In the genomic region with DNA sequence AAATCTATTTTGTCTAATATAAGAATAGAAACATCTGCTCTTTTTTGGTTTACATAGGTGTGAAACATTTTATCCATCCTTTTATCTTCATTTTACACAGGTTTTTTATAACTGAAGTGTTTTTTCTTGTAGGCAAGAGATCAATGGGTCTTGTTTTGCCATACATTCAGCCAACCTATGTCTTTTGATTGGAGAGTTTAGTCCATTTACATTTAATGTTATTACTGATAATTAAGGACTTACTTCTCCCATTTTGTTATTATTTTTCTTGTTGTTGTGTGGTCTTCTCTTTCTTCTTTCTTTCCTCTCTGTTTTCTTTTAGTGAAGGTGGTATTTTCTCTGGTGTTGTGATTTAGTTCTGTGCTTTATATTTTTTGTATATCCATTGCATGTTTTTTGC, we compare ENCODE assay signal across 34 cellular contexts.
"Had no signal": no experiment of that assay in that cellular context is flagged by ENCODE, and none has a peak within 500 bp of the region (broad histone marks: within the 10 kb centered on the region; RNA-seq: fewer than 3 reads in every experiment).

No MANE protein-coding gene starts in this region.

- H3K36me3 ChIP-seq: MG63 had no signal

- H3K9me3 ChIP-seq: MG63 had no signal

- H3K27me3 ChIP-seq: MG63 had no signal

- H3K4me3 ChIP-seq: MG63 had no signal

- DNase-seq: Karpas-422, Kasumi-1, MG63, MM.1S, MV-4-11, NCI-H1048, NCI-H1092, NCI-H1092 treated with DMSO at 0.1 percent for 48 hours, NCI-H1105, NCI-H1105 treated with DMSO at 0.1 percent for 48 hours, NCI-H1417, NCI-H1417 treated with DMSO at 0.1 percent for 48 hours, NCI-H1436, NCI-H1436 treated with DMSO at 0.1 percent for 48 hours, NCI-H146, NCI-H1694, NCI-H1694 treated with DMSO at 0.1 percent for 48 hours, NCI-H187, NCI-H187 treated with DMSO at 0.1 percent for 48 hours, NCI-H1930, NCI-H2029, NCI-H2029 treated with DMSO at 0.1 percent for 48 hours, NCI-H2081, NCI-H2081 treated with DMSO at 0.1 percent for 48 hours, NCI-H2107, NCI-H2171, NCI-H2171 treated with DMSO at 0.1 percent for 48 hours, NCI-H2227 treated with DMSO at 0.1 percent for 48 hours, NCI-H226, NCI-H345, NCI-H446, NCI-H446 treated with DMSO at 0.1 percent for 48 hours, NCI-H510A, NCI-H510A treated with DMSO at 0.1 percent for 48 hours had no signal
